9 cellular contexts compared by ENCODE assay signal in genomic region chr15:98734472-98735284, GRCh38.
DNase-seq lines count a peak whose midpoint lies in the region; ATAC-seq lines count a peak whose summit lies in the region.
"Had no signal": no experiment of that assay in that cellular context is flagged by ENCODE, and none has a peak within 500 bp of the region (broad histone marks: within the 10 kb centered on the region; RNA-seq: fewer than 3 reads in every experiment).

No MANE protein-coding gene starts in this region.

- H3K4me1 ChIP-seq in right cardiac atrium (ENCODE audit: control insufficient read depth, insufficient read depth, low read length): peaks cover 26% of the 10 kb centered on the region

- WGBS in right cardiac atrium: 77% methylated on average over 10 of the region's 10 CpGs

- no peaks in the 10 kb centered on the region for H3K9me3 ChIP-seq in right cardiac atrium (ENCODE audit: control insufficient read depth, low read length)

- intact Hi-C loops in right cardiac atrium (cut with DNase I): no loop called here

- peak overlapping the region; percentile 44 for H3K27ac ChIP-seq in right cardiac atrium (ENCODE audit: low read length)

- no peaks in the 10 kb centered on the region for H3K27me3 ChIP-seq in right cardiac atrium (ENCODE audit: control insufficient read depth, insufficient read depth)

- no peak overlapping the region for H3K4me3 ChIP-seq in right cardiac atrium (ENCODE audit: low read length)

- peak in 1 of 2 donors; percentile 20 for ATAC-seq in right cardiac atrium
- no peak for ATAC-seq in HG03378 (IDR thresholded peaks at IDR 0.05; ENCODE audit: unreplicated experiment)
- ATAC-seq: HCT116 had no signal

- DNase-seq in SIG-M5 treated with dmso at 0.1 percent for 504 hours (lab: John Stamatoyannopoulos, UW; ENCODE audit: unreplicated experiment) (peak; percentile 57), SIG-M5 (lab: John Stamatoyannopoulos, UW) (no peak), SKM-1 treated with dmso at 0.1 percent for 144 hours (lab: John Stamatoyannopoulos, UW; ENCODE audit: unreplicated experiment) (peak; percentile 65), right cardiac atrium (no peak), stromal cell of bone marrow (ENCODE audit: low read depth) (peak; percentile 40), LoVo (ENCODE audit: low spot score) (no peak), cortex of kidney (lab: John Stamatoyannopoulos, UW) (no peak)

Comparison
In these comparisons a context has a peak if more than half of its experiments do, and no peak if none do; other contexts are left out.
1. DNase-seq: peak in SIG-M5 treated with dmso at 0.1 percent for 504 hours (single experiment), SKM-1 treated with dmso at 0.1 percent for 144 hours (single experiment) and stromal cell of bone marrow (single experiment); none in SIG-M5 (single experiment), right cardiac atrium (0 of 3), LoVo (single experiment) and cortex of kidney (single experiment).